8 cellular contexts compared by ENCODE assay signal in genomic region chr1:37476460-37477197, GRCh38. TPM values are rescaled to one million over a fixed set of nuclear protein-coding genes. Genes with fewer than 3 reads are reported as not detected.
DNase-seq lines count a peak whose midpoint lies in the region; ATAC-seq and TF ChIP-seq lines count a peak whose summit lies in the region.

No MANE protein-coding gene starts in this region.

- H3K4me1 Mint-ChIP-seq in MCF 10A (ENCODE audit: insufficient read depth, unreplicated experiment): peaks cover 47% of the 10 kb centered on the region

- H3K9me3 Mint-ChIP-seq in MCF 10A (ENCODE audit: unreplicated experiment): no peaks in the 10 kb centered on the region

- WGBS in stomach, 5 donors: 0 to 10% (median 5%) methylated on average over 3 to 5 of the region's 5 CpGs

- no peaks in the 10 kb centered on the region for H3K27me3 ChIP-seq in MG63
- no peaks in the 10 kb centered on the region for H3K27me3 ChIP-seq in stomach

- no peak for ATAC-seq in HG03342 (IDR thresholded peaks at IDR 0.05; ENCODE audit: unreplicated experiment)
- no peak for ATAC-seq in HG03045 (IDR thresholded peaks at IDR 0.05; ENCODE audit: unreplicated experiment)

- DNase-seq in GM03348 (ENCODE audit: low spot score): peak; percentile 92
- peak; percentile 88 for DNase-seq in MG63
- peak; percentile 95 for DNase-seq in MCF 10A (ENCODE audit: unreplicated experiment)
- peak; percentile 57 for DNase-seq in kidney glomerular epithelial cell (lab: John Stamatoyannopoulos, UW)
- DNase-seq in stomach: peak; percentile 75
- DNase-seq in D341Med (ENCODE audit: low spot score): no peak

- no TSS peak for BruUV-seq in MCF 10A (replicated peaks; lab: Mats Ljungman, UMichigan)

- CTCF ChIA-PET in MCF 10A (lab: Yijun Ruan, JAX): interaction anchor here (0.6 to 10.4 kb wide), 12 partner anchors 12 to 1232 kb away, joined by 3 to 144 read pairs (median 4); partner anchors contain the start of gene MEAF6

- no peaks in the 10 kb centered on the region for H3K27me3 Mint-ChIP-seq in MCF 10A (ENCODE audit: insufficient read depth, unreplicated experiment)

- no peak for TF ChIP-seq EP300 in stomach (IDR thresholded peaks at IDR 0.05)

- POLR2A ChIA-PET in MCF 10A (lab: Yijun Ruan, JAX): interaction anchor here (0.6 to 10.2 kb wide), 25 partner anchors 10 to 1404 kb away, joined by 3 to 159 read pairs (median 3); partner anchors contain the start of genes C1orf122, MEAF6, MTF1 and SNIP1

- intact Hi-C loops in MCF 10A (cut with micrococcal nuclease): loop anchor here (5.0 to 10.0 kb wide), 4 partner anchors 58 to 328 kb away; partner anchors contain the start of genes C1orf122, CDCA8, GNL2 and YRDC
- intact Hi-C loops in stomach (cut with DNase I; ENCODE audit: low total_unique reads): no loop called here

- peak overlapping the region; percentile 89 for H3K4me3 Mint-ChIP-seq in MCF 10A (ENCODE audit: unreplicated experiment)

- TF ChIP-seq POLR2A in stomach (IDR thresholded peaks at IDR 0.05): peak in 1 of 4 donors; percentile 4

- H3K9me3 ChIP-seq in MG63: no peaks in the 10 kb centered on the region
- H3K9me3 ChIP-seq in stomach: no peaks in the 10 kb centered on the region

- H3K36me3 Mint-ChIP-seq in MCF 10A (ENCODE audit: insufficient read depth, unreplicated experiment): peaks cover 66% of the 10 kb centered on the region

- H3K36me3 ChIP-seq in MG63 (peaks cover 48% of the 10 kb centered on the region), stomach (peaks cover 24 to 42% (median 33%) of the 10 kb centered on the region in 4 donors)

- H3K4me3 ChIP-seq in MG63 (peak overlapping the region; percentile 72), stomach (peak overlapping the region; percentile 58 to 93 (median 87))

- peak overlapping the region; percentile 94 for H3K27ac Mint-ChIP-seq in MCF 10A (ENCODE audit: low read depth, unreplicated experiment)

- peaks cover 80 to 88% (median 85%) of the 10 kb centered on the region in 4 donors for H3K4me1 ChIP-seq in stomach

- TF ChIP-seq CTCF in MCF 10A (IDR thresholded peaks at IDR 0.05; ENCODE audit: unreplicated experiment): no peak
- no peak for TF ChIP-seq CTCF in stomach (IDR thresholded peaks at IDR 0.05)

- H3K27ac ChIP-seq in stomach: peak overlapping the region; percentile 93 to 99 (median 97)

RNA-seq across cellular contexts. Expression of gene ZC3H12A, which starts 2.2 kb away (rescaled TPM):
- total RNA-seq in MG63 (2014; rRNA removed; shearing (Covaris generic); ENCODE audit: low replicate concordance): 2.2 and 3.8 TPM in 2 replicates
- 37.2 and 51.4 TPM in 2 replicates for total RNA-seq in MCF 10A (2022)
- total RNA-seq in stomach: 10 to 100 TPM in 4 of 5 donors, 1 to 10 TPM in 1; 8.4 to 89.3 (median 38.4) TPM
- polyA plus RNA-seq in stomach: 10 to 100 TPM; 15.8 to 35.9 (median 22.1) TPM

RNA-seq across cellular contexts. Expression of gene MEAF6, which starts 37.9 kb away (rescaled TPM):
- total RNA-seq in MG63 (2014; rRNA removed; shearing (Covaris generic); ENCODE audit: low replicate concordance): 64.6 and 68.7 TPM in 2 replicates
- total RNA-seq in MCF 10A (2022) (71.3 and 72.0 TPM in 2 replicates), stomach (10 to 100 TPM; 25.8 to 76.3 (median 68.7) TPM)
- 10 to 100 TPM; 41.4 to 62.0 (median 45.5) TPM for polyA plus RNA-seq in stomach
